ENCODE assay signal across 1 cellular context in the genomic region with DNA sequence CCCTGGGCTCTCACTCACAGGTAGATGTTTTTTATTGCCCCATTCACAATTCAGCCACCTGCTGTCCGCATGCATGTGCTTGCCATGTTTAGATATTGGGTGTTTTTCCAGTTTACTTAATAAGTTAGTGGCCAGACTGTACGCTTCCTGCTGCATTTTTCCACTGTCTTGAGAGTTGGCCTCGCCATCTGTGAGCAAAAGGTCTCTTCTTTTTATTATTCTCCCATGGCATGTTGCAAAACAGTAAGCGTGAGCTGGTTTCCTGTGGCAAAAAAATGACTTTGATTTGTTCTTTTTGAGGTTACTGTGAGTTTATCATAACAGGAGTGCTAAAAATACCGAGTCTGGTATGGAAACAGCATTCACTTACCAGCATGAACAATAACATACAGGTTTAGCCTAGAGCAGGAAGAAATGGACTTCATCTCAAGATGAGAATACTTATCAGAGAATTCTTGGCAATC.
TF ChIP-seq lines count a peak whose summit lies in the region.

No MANE protein-coding gene starts in this region.

TF ChIP-seq in HepG2, 621 proteins besides CTCF, POLR2A, EP300 and RAD21 (continued from another document):
- TF ChIP-seq, protein P1, sequence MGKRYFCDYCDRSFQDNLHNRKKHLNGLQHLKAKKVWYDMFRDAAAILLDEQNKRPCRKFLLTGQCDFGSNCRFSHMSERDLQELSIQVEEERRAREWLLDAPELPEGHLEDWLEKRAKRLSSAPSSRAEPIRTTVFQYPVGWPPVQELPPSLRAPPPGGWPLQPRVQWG (CRISPR knock-in tag; IDR thresholded peaks at IDR 0.05; ENCODE audit: borderline replicate concordance, low read depth), result no peak
- TF ChIP-seq ZNF639 (CRISPR knock-in tag; conservative IDR thresholded peaks at IDR 0.05), result no peak
- no peak for TF ChIP-seq ZNF720 (CRISPR knock-in tag; IDR thresholded peaks at IDR 0.05)
- TF ChIP-seq KDM3A (CRISPR knock-in tag; IDR thresholded peaks at IDR 0.05; ENCODE audit: low read depth), result no peak
- TF ChIP-seq KDM5A (IDR thresholded peaks at IDR 0.05; ENCODE audit: borderline replicate concordance, low read length), result no peak
- no peak for TF ChIP-seq ZBTB4 (CRISPR knock-in tag; IDR thresholded peaks at IDR 0.05; ENCODE audit: borderline replicate concordance)
- no peak for TF ChIP-seq HNRNPH1 (optimal IDR thresholded peaks at IDR 0.05; ENCODE audit: low read depth, low read length)
TF ChIP-seq in HepG2: peak in this region for 0.
